21 cellular contexts compared by ENCODE assay signal in the genomic region with DNA sequence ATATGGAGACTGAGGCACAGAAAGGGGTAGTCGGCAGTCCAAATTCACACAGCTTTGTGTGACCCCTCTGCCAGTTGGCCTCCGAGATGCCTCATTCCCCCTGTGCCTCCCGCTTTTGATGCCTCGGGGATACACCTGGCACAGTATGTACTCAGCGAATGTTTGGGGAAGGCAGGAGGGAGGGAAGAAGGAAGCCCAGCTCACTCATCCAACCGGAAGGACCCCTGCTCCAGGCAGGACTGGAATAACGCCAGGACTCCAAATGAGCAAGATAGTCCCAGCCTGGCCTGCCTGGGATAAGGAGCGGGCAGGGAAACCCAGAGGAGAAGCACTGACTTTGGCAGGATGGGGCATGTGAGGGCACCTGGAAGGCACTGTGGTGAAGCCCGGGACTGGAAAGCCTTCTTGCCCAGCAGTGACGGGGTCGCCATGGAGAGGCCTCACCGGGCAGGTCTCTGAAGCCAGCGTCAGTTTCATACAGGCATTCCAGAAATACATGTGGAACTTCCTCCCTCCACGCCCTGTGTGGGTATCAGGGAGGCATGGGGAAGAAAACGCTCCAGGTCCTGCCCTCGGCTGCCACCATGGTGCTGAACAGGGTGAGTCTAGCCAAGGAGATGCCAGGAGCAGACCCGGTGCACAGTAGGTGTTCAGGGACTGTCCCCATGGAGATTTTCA. TPM values are rescaled to one million over a fixed set of nuclear protein-coding genes. Genes with fewer than 3 reads are reported as not detected.
"Had no signal": no experiment of that assay in that cellular context is flagged by ENCODE, and none has a peak within 500 bp of the region (broad histone marks: within the 10 kb centered on the region; RNA-seq: fewer than 3 reads in every experiment).

No MANE protein-coding gene starts in this region.

- H3K9me3 ChIP-seq: ascending aorta, heart right ventricle, neutrophil, testis had no signal

- H3K4me3 ChIP-seq: ascending aorta, heart right ventricle, testis had no signal

- H3K9ac ChIP-seq: parathyroid adenoma had no signal

- H3K36me3 Mint-ChIP-seq: activated naive CD4-positive, alpha-beta T cell treated with anti-CD3 and anti-CD28 coated beads, Interleukin-2, amount 50 U/mL, for 24 hours; stimulated activated memory B cell treated with anti-CD40 and anti-IgM and Interleukin-4, amounts not matched to agents 10 μg/mL and 1 μg/mL and 100 μg/mL, for 72 hours had no signal

- H3K9me3 Mint-ChIP-seq: activated naive CD4-positive, alpha-beta T cell treated with anti-CD3 and anti-CD28 coated beads, Interleukin-2, amount 50 U/mL, for 24 hours; naive thymus-derived CD8-positive, alpha-beta T cell; stimulated activated memory B cell treated with anti-CD40 and anti-IgM and Interleukin-4, amounts not matched to agents 10 μg/mL and 1 μg/mL and 100 μg/mL, for 72 hours had no signal

- H3K79me2 ChIP-seq: parathyroid adenoma had no signal

- DNase-seq: activated CD4-positive, alpha-beta T cell treated with anti-CD3 and anti-CD28 coated beads for 1 hour; activated CD4-positive, alpha-beta T cell treated with anti-CD3 and anti-CD28 coated beads, Interleukin-2, amount 50 U/mL, for 4 hours; activated gamma-delta T cell; cortex of kidney; heart right ventricle; kidney glomerular epithelial cell; mesendoderm; naive thymus-derived CD8-positive, alpha-beta T cell; stimulated activated CD4-positive, alpha-beta T cell treated with anti-CD3 and anti-CD28 coated beads, Interleukin-4, amount 100 ng/mL, for 4 hours; testis; WERI-Rb-1 had no signal

- H3K36me3 ChIP-seq: ascending aorta, heart right ventricle, neutrophil, WERI-Rb-1 had no signal

- H3K27ac ChIP-seq: ascending aorta, heart right ventricle, neutrophil, parathyroid adenoma, testis, WERI-Rb-1 had no signal

- ATAC-seq: heart right ventricle; naive thymus-derived CD8-positive, alpha-beta T cell; sciatic nerve; stimulated activated memory B cell treated with anti-CD40 and anti-IgM and Interleukin-4, amounts not matched to agents 10 μg/mL and 1 μg/mL and 100 μg/mL, for 72 hours had no signal

- H3K27me3 ChIP-seq: testis had no signal

- H2AFZ ChIP-seq: parathyroid adenoma had no signal

- H3K4me3 Mint-ChIP-seq: activated naive CD4-positive, alpha-beta T cell treated with anti-CD3 and anti-CD28 coated beads, Interleukin-2, amount 50 U/mL, for 24 hours; naive thymus-derived CD8-positive, alpha-beta T cell; stimulated activated memory B cell treated with anti-CD40 and anti-IgM and Interleukin-4, amounts not matched to agents 10 μg/mL and 1 μg/mL and 100 μg/mL, for 72 hours had no signal

- H3K4me1 ChIP-seq: ascending aorta, parathyroid adenoma had no signal

- H3K27ac Mint-ChIP-seq: activated naive CD4-positive, alpha-beta T cell treated with anti-CD3 and anti-CD28 coated beads, Interleukin-2, amount 50 U/mL, for 24 hours; naive thymus-derived CD8-positive, alpha-beta T cell; stimulated activated memory B cell treated with anti-CD40 and anti-IgM and Interleukin-4, amounts not matched to agents 10 μg/mL and 1 μg/mL and 100 μg/mL, for 72 hours had no signal

RNA-seq across cellular contexts. Expression of gene LMX1B, which starts 20.3 kb away (rescaled TPM):
- total RNA-seq: activated CD8-positive, alpha-beta memory T cell treated with anti-CD3 and anti-CD28 coated beads for 36 hours; liver; naive thymus-derived CD8-positive, alpha-beta T cell; T-helper 2 cell treated with Interferon-gamma antibody and Interleukin-4, amounts not matched to agents 100 ng/mL and 5 ng/mL, for 36 hours; ureter had no signal
- polyA plus RNA-seq: liver; naive thymus-derived CD8-positive, alpha-beta T cell had no signal
